Comparison of ENCODE assay signal across 22 cellular contexts in genomic region chr9:133344979-133345378, GRCh38. TPM values are rescaled to one million over a fixed set of nuclear protein-coding genes. Genes with fewer than 3 reads are reported as not detected.
DNase-seq lines count a peak whose midpoint lies in the region; ATAC-seq and TF ChIP-seq lines count a peak whose summit lies in the region.
"Had no signal": no experiment of that assay in that cellular context is flagged by ENCODE, and none has a peak within 500 bp of the region (broad histone marks: within the 10 kb centered on the region; RNA-seq: fewer than 3 reads in every experiment).

No MANE protein-coding gene starts in this region.

- no peaks in the 10 kb centered on the region for H3K27me3 Mint-ChIP-seq in naive B cell
- H3K27me3 Mint-ChIP-seq: CD4-positive, CD25-positive, alpha-beta regulatory T cell had no signal

- H3K36me3 Mint-ChIP-seq in naive B cell: peaks cover 17 to 18% of the 10 kb centered on the region in 2 donors

- H4K20me1 ChIP-seq in BLaER1 treated with 17β-estradiol and CSF1 and Interleukin-3, amounts not matched to agents 10 nM and 100 nM: peaks cover 15 to 75% (median 46%) of the 10 kb centered on the region in 11 experiments

- H3K9ac ChIP-seq in BLaER1 treated with 17β-estradiol and CSF1 and Interleukin-3, amounts not matched to agents 10 nM and 100 nM: peak overlapping the region in 9 of 11 experiments; percentile 8 to 100 (median 99); a peak in 7 of 22 replicates
- peak overlapping the region in 2 of 3 donors; percentile 25 to 30 for H3K9ac ChIP-seq in skeletal muscle tissue (ENCODE audit: low read depth in 1 of 3, low read length in 3 of 3)

- H3K27ac ChIP-seq in BLaER1 treated with 17β-estradiol and CSF1 and Interleukin-3, amounts not matched to agents 10 nM and 100 nM: no peak overlapping the region
- H3K27ac ChIP-seq in RWPE1 (peak overlapping the region; percentile 93; the same call in 1 of the 2 replicates), skeletal muscle tissue (ENCODE audit: low read depth, low read length) (no peak overlapping the region)
- H3K27ac ChIP-seq: A549 had no signal

- H3K36me3 ChIP-seq in BLaER1 treated with 17β-estradiol and CSF1 and Interleukin-3, amounts not matched to agents 10 nM and 100 nM: peaks cover 56 to 81% (median 74%) of the 10 kb centered on the region in 11 experiments
- peaks cover 63 to 68% (median 68%) of the 10 kb centered on the region in 3 donors for H3K36me3 ChIP-seq in skeletal muscle tissue (ENCODE audit: control insufficient read depth in 3 of 3, insufficient read depth in 3 of 3, low read length in 3 of 3)

- CTCF ChIA-PET in RWPE1 (lab: Yijun Ruan, JAX): no interaction called here

- POLR2A ChIA-PET in RWPE1 (lab: Yijun Ruan, JAX; ENCODE audit: low non-redundant PET): no interaction called here

- no peaks in the 10 kb centered on the region; a peak in 1 of 22 replicates for H3K9me3 ChIP-seq in BLaER1 treated with 17β-estradiol and CSF1 and Interleukin-3, amounts not matched to agents 10 nM and 100 nM (replicated peaks in 1 of 11)
- no peaks in the 10 kb centered on the region for H3K9me3 ChIP-seq in skeletal muscle tissue (ENCODE audit: control insufficient read depth in 3 of 3, low read length in 3 of 3)
- H3K9me3 ChIP-seq: A549, BE2C, HAP-1 had no signal

- H3K4me1 Mint-ChIP-seq in naive B cell: peaks cover 50 to 72% (median 57%) of the 10 kb centered on the region in 3 donors

- H3K9me3 Mint-ChIP-seq in naive B cell: peaks cover 0 to 4% (median 0%) of the 10 kb centered on the region in 7 donors
- H3K9me3 Mint-ChIP-seq: CD4-positive, CD25-positive, alpha-beta regulatory T cell; CD8-positive, alpha-beta memory T cell; GM23338 had no signal

- no peak overlapping the region for H3K4me3 ChIP-seq in BLaER1 treated with 17β-estradiol and CSF1 and Interleukin-3, amounts not matched to agents 10 nM and 100 nM
- no peak overlapping the region for H3K4me3 ChIP-seq in skeletal muscle tissue (ENCODE audit: low read length in 3 of 3)
- H3K4me3 ChIP-seq: A549, GM23338, HAP-1 had no signal

- peaks cover 63 to 76% (median 70%) of the 10 kb centered on the region in 10 experiments for H3K4me1 ChIP-seq in BLaER1 treated with 17β-estradiol and CSF1 and Interleukin-3, amounts not matched to agents 10 nM and 100 nM
- peaks cover 26 to 59% (median 29%) of the 10 kb centered on the region in 3 donors for H3K4me1 ChIP-seq in skeletal muscle tissue (ENCODE audit: control insufficient read depth in 3 of 3, insufficient read depth in 3 of 3, low read length in 3 of 3)
- H3K4me1 ChIP-seq: BE2C had no signal

- peak overlapping the region in 3 of 8 donors; percentile 29 to 95 (median 61) for H3K4me3 Mint-ChIP-seq in naive B cell
- H3K4me3 Mint-ChIP-seq: GM23338, HFFc6 had no signal

- ATAC-seq in naive B cell (ENCODE audit: low read depth in 2 of 2) (no peak), HG02759 (IDR thresholded peaks at IDR 0.05; ENCODE audit: unreplicated experiment) (no peak)
- ATAC-seq: A549, GM23338 had no signal

- DNase-seq in RWPE1 (ENCODE audit: low spot score): no peak
- DNase-seq in naive B cell: no peak
- no peak for DNase-seq in HT-29 (ENCODE audit: low spot score)
- no peak for DNase-seq in stimulated activated CD8-positive, alpha-beta memory T cell treated with anti-CD3 and anti-CD28 coated beads, Interleukin-4, amount 100 ng/mL, for 48 hours
- DNase-seq in ecto neural progenitor cell (ENCODE audit: low spot score): no peak
- DNase-seq: 8988T; ACHN; AML-193; BE2C; CD4-positive, CD25-positive, alpha-beta regulatory T cell; CD8-positive, alpha-beta memory T cell; DMS 273 treated with DMSO at 0.1 percent for 48 hours; DMS79; EL; GF-D8; HFFc6 had no signal

- H3K4me2 ChIP-seq in BLaER1 treated with 17β-estradiol and CSF1 and Interleukin-3, amounts not matched to agents 10 nM and 100 nM: no peak overlapping the region
- H3K4me2 ChIP-seq: A549, GM23338 had no signal

- no peaks in the 10 kb centered on the region for H3K27me3 ChIP-seq in BLaER1 treated with 17β-estradiol and CSF1 and Interleukin-3, amounts not matched to agents 10 nM and 100 nM
- no peaks in the 10 kb centered on the region for H3K27me3 ChIP-seq in skeletal muscle tissue (ENCODE audit: control insufficient read depth in 3 of 3, insufficient read depth in 3 of 3, low read length in 3 of 3)
- H3K27me3 ChIP-seq: BE2C had no signal

- TF ChIP-seq CTCF in RWPE1 (conservative IDR thresholded peaks at IDR 0.05; ENCODE audit: low read depth): no peak

- peak overlapping the region in 4 of 6 donors; percentile 30 to 58 (median 50) for H3K27ac Mint-ChIP-seq in naive B cell
- H3K27ac Mint-ChIP-seq: CD4-positive, CD25-positive, alpha-beta regulatory T cell; GM23338; HFFc6 had no signal

RNA-seq across cellular contexts. Expression of gene MED22, which starts 3.0 kb away (rescaled TPM):
- 10 to 100 TPM; 14.9 to 36.8 (median 20.2) TPM for polyA plus RNA-seq in naive B cell (ENCODE audit: low read depth in 6 of 6)
- total RNA-seq in skeletal muscle tissue: 13.0 TPM
- total RNA-seq in HT-29 (2014; rRNA removed; shearing (Covaris generic)): 55.0 and 58.8 TPM in 2 replicates

RNA-seq across cellular contexts. Expression of gene RPL7A, which starts 3.0 kb away (rescaled TPM):
- polyA plus RNA-seq in naive B cell (ENCODE audit: low read depth in 6 of 6): 1,000 to 10,000 TPM in 5 of 6 donors, 100 to 1,000 TPM in 1; 715 to 1,392 (median 1,075) TPM
- total RNA-seq in skeletal muscle tissue: 2,342 TPM
- total RNA-seq in HT-29 (2014; rRNA removed; shearing (Covaris generic)): 2,195 and 2,237 TPM in 2 replicates

RNA-seq across cellular contexts. Expression of gene SURF6, which starts 9.0 kb away (rescaled TPM):
- polyA plus RNA-seq in naive B cell (ENCODE audit: low read depth in 6 of 6): 10 to 100 TPM in 1 of 6 donors, 1 to 10 TPM in 4, under 1 TPM in 1; 0.09 to 13.0 (median 6.8) TPM
- total RNA-seq in skeletal muscle tissue: 7.8 TPM
- total RNA-seq in HT-29 (2014; rRNA removed; shearing (Covaris generic)): 30.4 and 32.1 TPM in 2 replicates

RNA-seq across cellular contexts. Expression of gene SURF1, which starts 11.3 kb away (rescaled TPM):
- 100 to 1,000 TPM in 1 of 6 donors, 10 to 100 TPM in 5; 77.6 to 142 (median 94.1) TPM for polyA plus RNA-seq in naive B cell (ENCODE audit: low read depth in 6 of 6)
- total RNA-seq in skeletal muscle tissue: 24.5 TPM
- 27.7 and 32.7 TPM in 2 replicates for total RNA-seq in HT-29 (2014; rRNA removed; shearing (Covaris generic))

RNA-seq across cellular contexts. Expression of gene SURF2, which starts 11.4 kb away (rescaled TPM):
- polyA plus RNA-seq in naive B cell (ENCODE audit: low read depth in 6 of 6): 10 to 100 TPM; 21.6 to 40.5 (median 28.1) TPM
- 12.5 TPM for total RNA-seq in skeletal muscle tissue
- total RNA-seq in HT-29 (2014; rRNA removed; shearing (Covaris generic)): 94.2 and 135 TPM in 2 replicates
